Comparison of ENCODE assay signal across 8 cellular contexts in genomic region chr6:32885698-32886286, GRCh38. TPM values are rescaled to one million over a fixed set of nuclear protein-coding genes. Genes with fewer than 3 reads are reported as not detected.
DNase-seq lines count a peak whose midpoint lies in the region; TF ChIP-seq lines count a peak whose summit lies in the region.

No MANE protein-coding gene starts in this region.

- H3K27me3 ChIP-seq in dorsolateral prefrontal cortex: no peaks in the 10 kb centered on the region

- H3K9me3 Mint-ChIP-seq in mesothelial cell of epicardium: no peaks in the 10 kb centered on the region
- no peaks in the 10 kb centered on the region for H3K9me3 Mint-ChIP-seq in activated T-cell treated with anti-CD3 and anti-CD28 coated beads, Interleukin-2, amount 50 U/mL, for 24 hours

- H3K36me3 Mint-ChIP-seq in mesothelial cell of epicardium: no peaks in the 10 kb centered on the region
- H3K36me3 Mint-ChIP-seq in activated T-cell treated with anti-CD3 and anti-CD28 coated beads, Interleukin-2, amount 50 U/mL, for 24 hours (ENCODE audit: low read depth): no peaks in the 10 kb centered on the region

- no peak overlapping the region for H3K27ac Mint-ChIP-seq in mesothelial cell of epicardium
- H3K27ac Mint-ChIP-seq in activated T-cell treated with anti-CD3 and anti-CD28 coated beads, Interleukin-2, amount 50 U/mL, for 24 hours: no peak overlapping the region

- intact Hi-C loops in dorsolateral prefrontal cortex (cut with DNase I): loop anchor here in 1 of 2 donors (1.0 to 5.0 kb wide), 3 partner anchors 67 to 362 kb away; partner anchors contain the start of gene HLA-DMA
- intact Hi-C loops in head of caudate nucleus (cut with DNase I): loop anchor here (5.0 kb wide), 1 partner anchor 102 kb away; no protein-coding TSS in a partner anchor

- H3K27ac ChIP-seq in dorsolateral prefrontal cortex: peak overlapping the region in 5 of 59 donors; percentile 10 to 63 (median 47)

- peak overlapping the region in 1 of 59 donors; percentile 1 for H3K4me3 ChIP-seq in dorsolateral prefrontal cortex

- H3K27me3 Mint-ChIP-seq in mesothelial cell of epicardium (ENCODE audit: low read depth): peaks cover 44% of the 10 kb centered on the region
- H3K27me3 Mint-ChIP-seq in activated T-cell treated with anti-CD3 and anti-CD28 coated beads, Interleukin-2, amount 50 U/mL, for 24 hours: no peaks in the 10 kb centered on the region

- TF ChIP-seq CTCF in LNCAP (IDR thresholded peaks at IDR 0.05) (peak; percentile 47; the same call in 1 of the 2 replicates), dorsolateral prefrontal cortex (IDR thresholded peaks at IDR 0.05 in 54 of 56, conservative IDR thresholded peaks at IDR 0.05 in 2 of 56; ENCODE audit: low read depth in 1 of 56, partially characterized antibody in 56 of 56) (peak; percentile 61 to 90 (median 79)), mesothelial cell of epicardium (IDR thresholded peaks at IDR 0.05; ENCODE audit: unreplicated experiment) (peak; percentile 72)

- DNase-seq in DMS79 treated with DMSO at 0.1 percent for 48 hours (lab: John Stamatoyannopoulos, UW): peak; percentile 72
- DNase-seq in OCI-M1 (lab: John Stamatoyannopoulos, UW): peak; percentile 91
- no peak for DNase-seq in dorsolateral prefrontal cortex
- DNase-seq in mesothelial cell of epicardium (ENCODE audit: low spot score in 2 of 2, unreplicated experiment in 2 of 2): no peak
- no peak for DNase-seq in head of caudate nucleus
- no peak for DNase-seq in activated T-cell treated with anti-CD3 and anti-CD28 coated beads, Interleukin-2, amount 50 U/mL, for 24 hours
- DNase-seq in NK-92 (lab: John Stamatoyannopoulos, UW; ENCODE audit: unreplicated experiment): no peak

- H3K4me1 Mint-ChIP-seq in mesothelial cell of epicardium: peaks cover 13% of the 10 kb centered on the region
- peaks cover 13% of the 10 kb centered on the region for H3K4me1 Mint-ChIP-seq in activated T-cell treated with anti-CD3 and anti-CD28 coated beads, Interleukin-2, amount 50 U/mL, for 24 hours (ENCODE audit: low read depth)

- no peak overlapping the region for H3K4me3 Mint-ChIP-seq in mesothelial cell of epicardium
- no peak overlapping the region for H3K4me3 Mint-ChIP-seq in activated T-cell treated with anti-CD3 and anti-CD28 coated beads, Interleukin-2, amount 50 U/mL, for 24 hours

RNA-seq across cellular contexts. Expression of gene PSMB9, which starts 31.8 kb away (rescaled TPM):
- total RNA-seq in dorsolateral prefrontal cortex (10 to 100 TPM in 85 of 120 experiments, 1 to 10 TPM in 35; 3.1 to 32.7 (median 12.7) TPM), mesothelial cell of epicardium (0.81 to 0.82 TPM in 2 of 3 replicates, not detected in the other)

RNA-seq across cellular contexts. Expression of gene TAP1, which starts 32.3 kb away (rescaled TPM):
- 10 to 100 TPM; 10.8 to 44.1 (median 18.6) TPM for total RNA-seq in dorsolateral prefrontal cortex
- 9.3 to 10.4 TPM (median 10.3 TPM) in 3 replicates for total RNA-seq in mesothelial cell of epicardium

RNA-seq across cellular contexts. Expression of gene PSMB8, which starts 41.9 kb away (rescaled TPM):
- total RNA-seq in dorsolateral prefrontal cortex: 10 to 100 TPM in 101 of 120 experiments, 1 to 10 TPM in 19; 6.7 to 33.3 (median 13.1) TPM
- 12.3 to 14.2 TPM (median 14.1 TPM) in 3 replicates for total RNA-seq in mesothelial cell of epicardium

RNA-seq across cellular contexts. Expression of gene TAP2, which starts 47.3 kb away (rescaled TPM):
- total RNA-seq in dorsolateral prefrontal cortex: 10 to 100 TPM; 12.3 to 50.8 (median 24.2) TPM
- 22.9 to 24.2 TPM (median 23.6 TPM) in 3 replicates for total RNA-seq in mesothelial cell of epicardium

RNA-seq across cellular contexts. Expression of gene HLA-DMB, which starts 55.0 kb away (rescaled TPM):
- total RNA-seq in dorsolateral prefrontal cortex (10 to 100 TPM in 63 of 120 experiments, 1 to 10 TPM in 57; 2.4 to 46.1 (median 10.3) TPM), mesothelial cell of epicardium (not detected in 3 replicates)

Comparison
In these comparisons a context has a peak if more than half of its experiments do, and no peak if none do; other contexts are left out.
1. DNase-seq: peak in DMS79 treated with DMSO at 0.1 percent for 48 hours (single experiment) and OCI-M1 (single experiment); none in dorsolateral prefrontal cortex (0 of 10), mesothelial cell of epicardium (0 of 2), head of caudate nucleus (0 of 42), activated T-cell treated with anti-CD3 and anti-CD28 coated beads, Interleukin-2, amount 50 U/mL, for 24 hours (single experiment) and NK-92 (single experiment).
2. Peak in every context shown above with its lines, with median percentiles within 50 percentile points of each other: CTCF ChIP-seq.